In the genomic region with DNA sequence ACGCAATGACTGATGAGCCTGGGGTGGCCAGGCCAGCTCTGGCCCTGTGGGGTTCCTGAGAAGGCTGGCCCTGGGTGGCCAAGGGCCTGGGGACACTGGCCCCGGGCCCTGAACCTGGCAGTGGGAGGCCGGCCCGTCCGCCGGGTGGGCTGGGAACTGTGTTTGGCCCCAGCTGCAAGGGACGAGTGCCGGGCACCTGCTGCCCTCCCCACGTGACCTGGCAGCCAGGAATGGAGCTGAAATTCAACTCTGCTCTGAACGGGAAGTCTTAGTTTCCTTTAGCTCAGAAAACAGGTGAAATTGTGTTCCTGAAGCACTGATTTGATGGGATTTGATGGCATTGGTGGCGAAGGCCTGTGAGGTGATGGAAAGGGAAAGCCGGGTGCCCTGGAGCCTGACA, we compare ENCODE assay signal across 17 cellular contexts. TPM values are rescaled to one million over a fixed set of nuclear protein-coding genes. Genes with fewer than 3 reads are reported as not detected.
DNase-seq lines count a peak whose midpoint lies in the region; ATAC-seq and TF ChIP-seq lines count a peak whose summit lies in the region.
"Had no signal": no experiment of that assay in that cellular context is flagged by ENCODE, and none has a peak within 500 bp of the region (broad histone marks: within the 10 kb centered on the region; RNA-seq: fewer than 3 reads in every experiment).

No MANE protein-coding gene starts in this region.

- peaks cover 10% of the 10 kb centered on the region for H3K4me1 Mint-ChIP-seq in stimulated activated effector memory CD8-positive, alpha-beta T cell treated with anti-CD3 and anti-CD28 coated beads, Interleukin-12 subunit alpha, Interleukin-12 subunit beta, amount 100 ng/mL, for 72 hours

- no peak overlapping the region for H2BK5ac ChIP-seq in IMR-90 (ENCODE audit: low read depth, low read length, poor library complexity, severe bottlenecking)
- H2BK5ac ChIP-seq in mesenchymal stem cell (ENCODE audit: low read depth, low read length, poor library complexity, severe bottlenecking) = peak overlapping the region; percentile 87

- H3K4me3 ChIP-seq in IMR-90 (ENCODE audit: insufficient read depth, low read depth, low read length) (no peak overlapping the region), mesenchymal stem cell (ENCODE audit: insufficient read depth in 1 of 2, low read depth in 1 of 2, low read length in 2 of 2) (peak overlapping the region in 1 of 2 experiments; percentile 60), BE2C (ENCODE audit: low read depth, low read length) (no peak overlapping the region)
- H3K4me3 ChIP-seq: adrenal gland, coronary artery, HAP-1 had no signal

- no peak for DNase-seq in IMR-90
- DNase-seq in SW480 (ENCODE audit: low spot score) = peak; percentile 65
- no peak for DNase-seq in mesenchymal stem cell
- DNase-seq in stimulated activated effector memory CD8-positive, alpha-beta T cell treated with anti-CD3 and anti-CD28 coated beads, Interleukin-12 subunit alpha, Interleukin-12 subunit beta, amount 100 ng/mL, for 72 hours (ENCODE audit: low spot score in 2 of 2) = no peak
- no peak for DNase-seq in NCI-H146 (lab: John Stamatoyannopoulos, UW)
- DNase-seq in cerebellum (ENCODE audit: low spot score) = no peak
- no peak for DNase-seq in BE2C
- DNase-seq: activated CD4-positive, alpha-beta T cell treated with anti-CD3 and anti-CD28 coated beads for 1 hour; activated T-cell treated with anti-CD3 and anti-CD28 coated beads, Interleukin-2, amount 50 U/mL, for 48 hours; adrenal gland; midbrain; NCI-H2227 treated with DMSO at 0.1 percent for 48 hours; OCI-M1; stimulated activated naive CD8-positive, alpha-beta T cell treated with anti-CD3 and anti-CD28 coated beads, Interleukin-15, Interleukin-2, amounts not matched to agents 100 U/mL and 50 U/mL, for 24 hours had no signal

- CTCF ChIA-PET in IMR-90 (lab: Yijun Ruan, JAX) = no interaction called here

- H3K4me1 ChIP-seq in IMR-90 (ENCODE audit: control insufficient read depth, insufficient read depth, low read length) (no peaks in the 10 kb centered on the region), mesenchymal stem cell (ENCODE audit: control insufficient read depth, insufficient read depth, low read depth, low read length) (peaks cover 79% of the 10 kb centered on the region), BE2C (no peaks in the 10 kb centered on the region)
- H3K4me1 ChIP-seq: adrenal gland, HAP-1 had no signal

- H3K4me3 Mint-ChIP-seq in stimulated activated effector memory CD8-positive, alpha-beta T cell treated with anti-CD3 and anti-CD28 coated beads, Interleukin-12 subunit alpha, Interleukin-12 subunit beta, amount 100 ng/mL, for 72 hours = no peak overlapping the region

- H3K4me2 ChIP-seq in IMR-90 (ENCODE audit: low read depth, low read length) = no peak overlapping the region
- H3K4me2 ChIP-seq in mesenchymal stem cell (ENCODE audit: low read length, poor library complexity, severe bottlenecking) = peak overlapping the region; percentile 87

- 96% methylated on average over 9 of the region's 12 CpGs; no CpG with 5 or more reads in 1 of the 2 experiments for WGBS in IMR-90 (ENCODE audit: extremely low coverage in 2 of 2, insufficient read length in 1 of 2), 2 experiments
- 84% methylated on average over 12 of the region's 12 CpGs for WGBS in mesenchymal stem cell

- no peak overlapping the region for H2BK20ac ChIP-seq in IMR-90 (ENCODE audit: low read depth, low read length)

- H3K18ac ChIP-seq in IMR-90 (ENCODE audit: low read depth, low read length) (no peak overlapping the region), mesenchymal stem cell (ENCODE audit: low read depth in 1 of 2, low read length in 2 of 2) (no peak overlapping the region)

- H4K20me1 ChIP-seq in IMR-90 (ENCODE audit: insufficient read depth, low read length) = no peaks in the 10 kb centered on the region

- no peak overlapping the region for H3K27ac ChIP-seq in IMR-90 (ENCODE audit: insufficient read depth, low read length)
- H3K27ac ChIP-seq in mesenchymal stem cell (ENCODE audit: low read length, poor library complexity, severe bottlenecking) = peak overlapping the region; percentile 98
- H3K27ac ChIP-seq: adrenal gland, coronary artery had no signal

- no peak overlapping the region for H3K14ac ChIP-seq in IMR-90 (replicated peaks; ENCODE audit: low read depth, low read length)
- H3K14ac ChIP-seq in mesenchymal stem cell (ENCODE audit: low read length in 2 of 2) = no peak overlapping the region

- no peak for TF ChIP-seq POLR2A in IMR-90 (IDR thresholded peaks at IDR 0.05; ENCODE audit: low read depth, low read length)

- no peak for ATAC-seq in IMR-90 (ENCODE audit: low read depth)
- ATAC-seq in stimulated activated effector memory CD8-positive, alpha-beta T cell treated with anti-CD3 and anti-CD28 coated beads, Interleukin-12 subunit alpha, Interleukin-12 subunit beta, amount 100 ng/mL, for 72 hours = no peak
- ATAC-seq: stimulated activated naive CD8-positive, alpha-beta T cell treated with anti-CD3 and anti-CD28 coated beads, Interleukin-15, Interleukin-2, amounts not matched to agents 100 U/mL and 50 U/mL, for 24 hours had no signal

- intact Hi-C loops in IMR-90 (cut with micrococcal nuclease) = no loop called here

- no peaks in the 10 kb centered on the region for H3K79me1 ChIP-seq in IMR-90 (ENCODE audit: low read depth in 1 of 2, low read length in 2 of 2)
- peaks cover 13% of the 10 kb centered on the region for H3K79me1 ChIP-seq in mesenchymal stem cell (replicated peaks; ENCODE audit: low read length, poor library complexity, severe bottlenecking)

- H3K4ac ChIP-seq in IMR-90 (ENCODE audit: low read depth, low read length) (no peak overlapping the region), mesenchymal stem cell (ENCODE audit: low read depth in 1 of 2, low read length in 2 of 2) (no peak overlapping the region)

- H3K23ac ChIP-seq in IMR-90 (ENCODE audit: low read depth, low read length) = no peak overlapping the region
- no peak overlapping the region for H3K23ac ChIP-seq in mesenchymal stem cell (ENCODE audit: low read length in 2 of 2)

- no peak overlapping the region for H3K56ac ChIP-seq in IMR-90 (ENCODE audit: extremely low read depth, insufficient read depth, low read length)

- H3K9ac ChIP-seq in IMR-90 (ENCODE audit: low read depth, low read length) = no peak overlapping the region
- no peak overlapping the region for H3K9ac ChIP-seq in mesenchymal stem cell (ENCODE audit: low read length)

- H3K27me3 ChIP-seq in IMR-90 (ENCODE audit: control insufficient read depth, insufficient read depth, low read length) (peaks cover 29% of the 10 kb centered on the region; the same call in 1 of the 2 replicates), mesenchymal stem cell (ENCODE audit: control insufficient read depth in 1 of 2, insufficient read depth in 1 of 2, low read length in 2 of 2) (peaks cover 0 to 83% of the 10 kb centered on the region in 2 experiments), BE2C (peaks cover 15% of the 10 kb centered on the region)

- TF ChIP-seq CTCF in IMR-90 (conservative IDR thresholded peaks at IDR 0.05; ENCODE audit: low read depth, low read length) = no peak
- TF ChIP-seq CTCF in BE2C (IDR thresholded peaks at IDR 0.05; ENCODE audit: low read depth, low read length) = no peak

- H4K8ac ChIP-seq in IMR-90 (ENCODE audit: low read depth in 2 of 2, low read length in 2 of 2) (no peak overlapping the region), mesenchymal stem cell (ENCODE audit: low read length) (no peak overlapping the region)

- H2AFZ ChIP-seq in IMR-90 (replicated peaks; ENCODE audit: low read length, poor library complexity) (peak overlapping the region; percentile 11), mesenchymal stem cell (ENCODE audit: low read depth, low read length) (no peak overlapping the region)

- H4K5ac ChIP-seq in IMR-90 (ENCODE audit: low read depth, low read length) = no peak overlapping the region

- no peak overlapping the region for H2BK12ac ChIP-seq in mesenchymal stem cell (ENCODE audit: low read length in 2 of 2)

- H3K27ac Mint-ChIP-seq in stimulated activated effector memory CD8-positive, alpha-beta T cell treated with anti-CD3 and anti-CD28 coated beads, Interleukin-12 subunit alpha, Interleukin-12 subunit beta, amount 100 ng/mL, for 72 hours = peak overlapping the region; percentile 83

- no peaks in the 10 kb centered on the region for H3K36me3 Mint-ChIP-seq in stimulated activated effector memory CD8-positive, alpha-beta T cell treated with anti-CD3 and anti-CD28 coated beads, Interleukin-12 subunit alpha, Interleukin-12 subunit beta, amount 100 ng/mL, for 72 hours

- H2BK15ac ChIP-seq in IMR-90 (ENCODE audit: low read depth, low read length) = no peak overlapping the region
- H2BK15ac ChIP-seq in mesenchymal stem cell (ENCODE audit: low read depth, poor library complexity, severe bottlenecking) = no peak overlapping the region

- H3K36me3 ChIP-seq in IMR-90 (ENCODE audit: control insufficient read depth, insufficient read depth, low read length) (no peaks in the 10 kb centered on the region), mesenchymal stem cell (ENCODE audit: control insufficient read depth in 1 of 2, insufficient read depth in 2 of 2, low read depth in 1 of 2, low read length in 2 of 2) (peaks cover 0 to 46% of the 10 kb centered on the region in 2 experiments), BE2C (no peaks in the 10 kb centered on the region)
- H3K36me3 ChIP-seq: adrenal gland, HAP-1 had no signal

- in situ Hi-C loops in IMR-90 (cut with MboI; ENCODE audit: low sequenced_read_pairs) = no loop called here

- no peaks in the 10 kb centered on the region for H3K9me3 Mint-ChIP-seq in stimulated activated effector memory CD8-positive, alpha-beta T cell treated with anti-CD3 and anti-CD28 coated beads, Interleukin-12 subunit alpha, Interleukin-12 subunit beta, amount 100 ng/mL, for 72 hours

- no peak for TF ChIP-seq RAD21 in IMR-90 (IDR thresholded peaks at IDR 0.05; ENCODE audit: low read length)

- no peaks in the 10 kb centered on the region for H3K9me1 ChIP-seq in IMR-90 (ENCODE audit: insufficient read depth, low read length)

- H3K9me3 ChIP-seq in IMR-90 (ENCODE audit: control insufficient read depth, insufficient read depth, low read length) (no peaks in the 10 kb centered on the region), mesenchymal stem cell (ENCODE audit: control insufficient read depth, low read length) (no peaks in the 10 kb centered on the region), BE2C (no peaks in the 10 kb centered on the region)
- H3K9me3 ChIP-seq: adrenal gland, HAP-1 had no signal

- no TSS peak for BruUV-seq in IMR-90 (replicated peaks; lab: Mats Ljungman, UMichigan)

- POLR2A ChIA-PET in IMR-90 (lab: Charles Lee; ENCODE audit: unreplicated experiment) = no interaction called here

- H2BK120ac ChIP-seq in IMR-90 (ENCODE audit: low read depth, low read length) (no peak overlapping the region), mesenchymal stem cell (ENCODE audit: low read depth, low read length) (no peak overlapping the region)

- no peak overlapping the region for H2AK9ac ChIP-seq in IMR-90 (replicated peaks; ENCODE audit: low read depth, low read length, poor library complexity)

- H2AK5ac ChIP-seq in IMR-90 (ENCODE audit: low read depth, low read length) = no peak overlapping the region
- peak overlapping the region; percentile 98 for H2AK5ac ChIP-seq in mesenchymal stem cell (ENCODE audit: low read length, severe bottlenecking)

- dilution Hi-C loops in IMR-90 (cut with HindIII; ENCODE audit: low sequenced_read_pairs, unreplicated experiment) = no loop called here

- H4K91ac ChIP-seq in IMR-90 (ENCODE audit: insufficient read depth, low read depth, low read length) (no peak overlapping the region), mesenchymal stem cell (ENCODE audit: low read length) (no peak overlapping the region)

RNA-seq across cellular contexts. Expression of a gene that starts 8.2 kb away (rescaled TPM):
- not detected in 2 replicates for total RNA-seq in IMR-90 (2012; rRNA removed)
- not detected in 2 replicates for polyA plus RNA-seq in IMR-90 (2012; rRNA removed)
- polyA plus RNA-seq in IMR-90 (2012; cell fraction: cytosol; rRNA removed) = not detected in 2 replicates
- polyA plus RNA-seq in IMR-90 (2012; cell fraction: nucleus; rRNA removed; ENCODE audit: low replicate concordance) = not detected in 2 replicates
- polyA plus RNA-seq in mesenchymal stem cell (2013, experiment 1 of 2) = not detected
- polyA plus RNA-seq in mesenchymal stem cell (2013, experiment 2 of 2) = not detected
- 0.18 TPM for total RNA-seq in cerebellum
- polyA plus RNA-seq in BE2C (2012; ENCODE audit: insufficient read depth, insufficient read length, low read depth) = not detected
- total RNA-seq: adrenal gland, MCF 10A had no signal

RNA-seq across cellular contexts. Expression of a gene that starts 40.9 kb away (rescaled TPM):
- 0.18 TPM in 1 of 2 replicates, not detected in the other for total RNA-seq in IMR-90 (2012; rRNA removed)
- 1.0 and 1.2 TPM in 2 replicates for polyA plus RNA-seq in IMR-90 (2012; rRNA removed)
- 0.23 and 0.65 TPM in 2 replicates for polyA plus RNA-seq in IMR-90 (2012; cell fraction: cytosol; rRNA removed)
- 4.4 and 10.1 TPM in 2 replicates for polyA plus RNA-seq in IMR-90 (2012; cell fraction: nucleus; rRNA removed; ENCODE audit: low replicate concordance)
- polyA plus RNA-seq in mesenchymal stem cell (2013, experiment 1 of 2) = not detected
- not detected for polyA plus RNA-seq in mesenchymal stem cell (2013, experiment 2 of 2)
- total RNA-seq in cerebellum = not detected
- polyA plus RNA-seq in BE2C (2012; ENCODE audit: insufficient read depth, insufficient read length, low read depth) = not detected
- total RNA-seq: MCF 10A had no signal

RNA-seq across cellular contexts. Expression of a gene that starts 48.5 kb away (rescaled TPM):
- not detected in 2 replicates for total RNA-seq in IMR-90 (2012; rRNA removed)
- 0.15 and 0.44 TPM in 2 replicates for polyA plus RNA-seq in IMR-90 (2012; rRNA removed)
- polyA plus RNA-seq in IMR-90 (2012; cell fraction: cytosol; rRNA removed) = 0.23 and 0.40 TPM in 2 replicates
- polyA plus RNA-seq in IMR-90 (2012; cell fraction: nucleus; rRNA removed; ENCODE audit: low replicate concordance) = 0.63 and 1.3 TPM in 2 replicates
- polyA plus RNA-seq in mesenchymal stem cell (2013, experiment 1 of 2) = 0.04 TPM
- polyA plus RNA-seq in mesenchymal stem cell (2013, experiment 2 of 2) = 0.05 TPM
- total RNA-seq in cerebellum = not detected
- 0.96 TPM for polyA plus RNA-seq in BE2C (2012; ENCODE audit: insufficient read depth, insufficient read length, low read depth)
- total RNA-seq: MCF 10A had no signal

RNA-seq across cellular contexts. Expression of a gene that starts 49.6 kb away (rescaled TPM):
- total RNA-seq in IMR-90 (2012; rRNA removed) = 2.5 and 2.9 TPM in 2 replicates
- 12.6 and 15.5 TPM in 2 replicates for polyA plus RNA-seq in IMR-90 (2012; rRNA removed)
- 8.0 and 11.2 TPM in 2 replicates for polyA plus RNA-seq in IMR-90 (2012; cell fraction: cytosol; rRNA removed)
- polyA plus RNA-seq in IMR-90 (2012; cell fraction: nucleus; rRNA removed; ENCODE audit: low replicate concordance) = 44.8 and 112 TPM in 2 replicates
- polyA plus RNA-seq in mesenchymal stem cell (2013, experiment 1 of 2) = 7.6 TPM
- polyA plus RNA-seq in mesenchymal stem cell (2013, experiment 2 of 2) = 7.7 TPM
- 11.3 TPM for total RNA-seq in cerebellum
- polyA plus RNA-seq in BE2C (2012; ENCODE audit: insufficient read depth, insufficient read length, low read depth) = 32.0 TPM
